27 cellular contexts compared by ENCODE assay signal in genomic region chr16:63050391-63050790, GRCh38.
"Had no signal": no experiment of that assay in that cellular context is flagged by ENCODE, and none has a peak within 500 bp of the region (broad histone marks: within the 10 kb centered on the region; RNA-seq: fewer than 3 reads in every experiment).

No MANE protein-coding gene starts in this region.

- H3K4me3 Mint-ChIP-seq: activated CD4-positive, alpha-beta memory T cell treated with anti-CD3 and anti-CD28 coated beads for 36 hours; activated CD4-positive, alpha-beta T cell treated with anti-CD3 and anti-CD28 coated beads for 36 hours; activated CD4-positive, alpha-beta T cell treated with anti-CD3 and anti-CD28 coated beads, Interleukin-2, amount 10 ng/mL, durations not matched to agents 24 days and 14 days; activated CD8-positive, alpha-beta memory T cell treated with anti-CD3 and anti-CD28 coated beads, Interleukin-2, amount 10 ng/mL, durations not matched to agents 7 days and 5 days; activated CD8-positive, alpha-beta T cell treated with anti-CD3 and anti-CD28 coated beads, Interleukin-2, amount 10 ng/mL, durations not matched to agents 7 days and 5 days; activated naive CD4-positive, alpha-beta T cell treated with anti-CD3 and anti-CD28 coated beads, Interleukin-2, amount 10 ng/mL, durations not matched to agents 7 days and 5 days; activated naive CD8-positive, alpha-beta T cell treated with anti-CD3 and anti-CD28 coated beads, Interleukin-2, amount 10 ng/mL, durations not matched to agents 7 days and 5 days; activated T-cell treated with anti-CD3 and anti-CD28 coated beads, Interleukin-2, amount 50 U/mL, for 72 hours; central memory CD8-positive, alpha-beta T cell; dendritic cell treated with granulocyte-macrophage colony-stimulating factor and Interleukin-4, amounts not matched to agents 40 ng/mL and 50 ng/mL, for 4 days; endodermal cell had no signal

- H3K27ac ChIP-seq: brain microvascular endothelial cell, coronary artery, dorsolateral prefrontal cortex, heart right ventricle, hepatocyte had no signal

- H3K36me3 Mint-ChIP-seq: activated CD4-positive, alpha-beta memory T cell treated with anti-CD3 and anti-CD28 coated beads for 36 hours; activated CD8-positive, alpha-beta memory T cell treated with anti-CD3 and anti-CD28 coated beads, Interleukin-2, amount 10 ng/mL, durations not matched to agents 7 days and 5 days; activated naive CD4-positive, alpha-beta T cell treated with anti-CD3 and anti-CD28 coated beads, Interleukin-2, amount 10 ng/mL, durations not matched to agents 7 days and 5 days; activated naive CD4-positive, alpha-beta T cell treated with anti-CD3 and anti-CD28 coated beads, Interleukin-2, amount 50 U/mL, for 72 hours; activated naive CD8-positive, alpha-beta T cell treated with anti-CD3 and anti-CD28 coated beads, Interleukin-2, amount 10 ng/mL, durations not matched to agents 7 days and 5 days had no signal

- H3K27ac Mint-ChIP-seq: activated CD4-positive, alpha-beta memory T cell treated with anti-CD3 and anti-CD28 coated beads for 36 hours; activated CD4-positive, alpha-beta T cell treated with anti-CD3 and anti-CD28 coated beads for 36 hours; activated CD4-positive, alpha-beta T cell treated with anti-CD3 and anti-CD28 coated beads, Interleukin-2, amount 10 ng/mL, durations not matched to agents 24 days and 14 days; activated CD8-positive, alpha-beta memory T cell treated with anti-CD3 and anti-CD28 coated beads, Interleukin-2, amount 10 ng/mL, durations not matched to agents 7 days and 5 days; activated CD8-positive, alpha-beta T cell treated with anti-CD3 and anti-CD28 coated beads, Interleukin-2, amount 10 ng/mL, durations not matched to agents 7 days and 5 days; activated naive CD4-positive, alpha-beta T cell treated with anti-CD3 and anti-CD28 coated beads, Interleukin-2, amount 10 ng/mL, durations not matched to agents 7 days and 5 days; activated naive CD4-positive, alpha-beta T cell treated with anti-CD3 and anti-CD28 coated beads, Interleukin-2, amount 50 U/mL, for 72 hours; activated naive CD8-positive, alpha-beta T cell treated with anti-CD3 and anti-CD28 coated beads, Interleukin-2, amount 10 ng/mL, durations not matched to agents 7 days and 5 days; activated T-cell treated with anti-CD3 and anti-CD28 coated beads, Interleukin-2, amount 50 U/mL, for 72 hours; dendritic cell treated with granulocyte-macrophage colony-stimulating factor and Interleukin-4, amounts not matched to agents 40 ng/mL and 50 ng/mL, for 4 days; endodermal cell had no signal

- ATAC-seq: activated CD4-positive, alpha-beta T cell treated with anti-CD3 and anti-CD28 coated beads for 36 hours; activated CD8-positive, alpha-beta memory T cell treated with anti-CD3 and anti-CD28 coated beads, Interleukin-2, amount 10 ng/mL, durations not matched to agents 7 days and 5 days; activated CD8-positive, alpha-beta T cell treated with anti-CD3 and anti-CD28 coated beads, Interleukin-2, amount 10 ng/mL, durations not matched to agents 7 days and 5 days; activated naive CD4-positive, alpha-beta T cell treated with anti-CD3 and anti-CD28 coated beads, Interleukin-2, amount 50 U/mL, for 72 hours; activated T-cell treated with anti-CD3 and anti-CD28 coated beads, Interleukin-2, amount 50 U/mL, for 72 hours; esophagus mucosa; heart right ventricle had no signal

- H3K9me3 Mint-ChIP-seq: dendritic cell treated with granulocyte-macrophage colony-stimulating factor and Interleukin-4, amounts not matched to agents 40 ng/mL and 50 ng/mL, for 4 days; endodermal cell had no signal

- H3K4me1 ChIP-seq: heart right ventricle had no signal

- H3K36me3 ChIP-seq: brain microvascular endothelial cell, heart right ventricle had no signal

- H3K4me3 ChIP-seq: coronary artery, dorsolateral prefrontal cortex, heart right ventricle, hepatocyte had no signal

- DNase-seq: activated CD4-positive, alpha-beta memory T cell treated with anti-CD3 and anti-CD28 coated beads for 36 hours; activated CD4-positive, alpha-beta T cell treated with anti-CD3 and anti-CD28 coated beads for 36 hours; activated CD4-positive, alpha-beta T cell treated with anti-CD3 and anti-CD28 coated beads, Interleukin-2, amount 10 ng/mL, durations not matched to agents 24 days and 14 days; activated CD4-positive, CD25-positive, alpha-beta regulatory T cell; activated CD4-positive, CD25-positive, alpha-beta regulatory T cell treated with anti-CD3 and anti-CD28 coated beads, Interleukin-2, amount 50 U/mL, for 72 hours; activated CD8-positive, alpha-beta memory T cell treated with anti-CD3 and anti-CD28 coated beads, Interleukin-2, amount 10 ng/mL, durations not matched to agents 7 days and 5 days; activated CD8-positive, alpha-beta memory T cell treated with anti-CD3 and anti-CD28 coated beads, Interleukin-2, amount 50 U/mL, for 4 hours; activated CD8-positive, alpha-beta T cell treated with anti-CD3 and anti-CD28 coated beads, Interleukin-2, amount 10 ng/mL, durations not matched to agents 7 days and 5 days; activated gamma-delta T cell; activated naive CD4-positive, alpha-beta T cell; activated naive CD4-positive, alpha-beta T cell treated with anti-CD3 and anti-CD28 coated beads, Interleukin-2, amount 10 ng/mL, durations not matched to agents 7 days and 5 days; activated naive CD8-positive, alpha-beta T cell treated with anti-CD3 and anti-CD28 coated beads, Interleukin-2, amount 10 ng/mL, durations not matched to agents 7 days and 5 days; activated T-cell treated with anti-CD3 and anti-CD28 coated beads, Interleukin-2, amount 50 U/mL, for 1 hour; activated T-cell treated with anti-CD3 and anti-CD28 coated beads, Interleukin-2, amount 50 U/mL, for 72 hours; brain microvascular endothelial cell; dorsolateral prefrontal cortex; effector memory CD4-positive, alpha-beta T cell; endodermal cell; foreskin fibroblast; heart right ventricle; T-helper 2 cell had no signal

- H3K4me1 Mint-ChIP-seq: activated CD4-positive, alpha-beta T cell treated with anti-CD3 and anti-CD28 coated beads for 36 hours; activated CD4-positive, alpha-beta T cell treated with anti-CD3 and anti-CD28 coated beads, Interleukin-2, amount 10 ng/mL, durations not matched to agents 24 days and 14 days; activated CD8-positive, alpha-beta memory T cell treated with anti-CD3 and anti-CD28 coated beads, Interleukin-2, amount 10 ng/mL, durations not matched to agents 7 days and 5 days; activated naive CD4-positive, alpha-beta T cell treated with anti-CD3 and anti-CD28 coated beads, Interleukin-2, amount 10 ng/mL, durations not matched to agents 7 days and 5 days; activated naive CD8-positive, alpha-beta T cell treated with anti-CD3 and anti-CD28 coated beads, Interleukin-2, amount 10 ng/mL, durations not matched to agents 7 days and 5 days; central memory CD8-positive, alpha-beta T cell; endodermal cell had no signal

- H3K27me3 ChIP-seq: brain microvascular endothelial cell, dorsolateral prefrontal cortex, heart right ventricle, hepatocyte had no signal

- H3K27me3 Mint-ChIP-seq: activated CD4-positive, alpha-beta memory T cell treated with anti-CD3 and anti-CD28 coated beads for 36 hours; activated CD4-positive, alpha-beta T cell treated with anti-CD3 and anti-CD28 coated beads for 36 hours; activated CD4-positive, alpha-beta T cell treated with anti-CD3 and anti-CD28 coated beads, Interleukin-2, amount 10 ng/mL, durations not matched to agents 24 days and 14 days; activated CD8-positive, alpha-beta memory T cell treated with anti-CD3 and anti-CD28 coated beads, Interleukin-2, amount 10 ng/mL, durations not matched to agents 7 days and 5 days; activated naive CD4-positive, alpha-beta T cell treated with anti-CD3 and anti-CD28 coated beads, Interleukin-2, amount 10 ng/mL, durations not matched to agents 7 days and 5 days; activated naive CD8-positive, alpha-beta T cell treated with anti-CD3 and anti-CD28 coated beads, Interleukin-2, amount 10 ng/mL, durations not matched to agents 7 days and 5 days; central memory CD8-positive, alpha-beta T cell; dendritic cell treated with granulocyte-macrophage colony-stimulating factor and Interleukin-4, amounts not matched to agents 40 ng/mL and 50 ng/mL, for 4 days had no signal
